ENCODE assay signal across 9 cellular contexts in the genomic region with DNA sequence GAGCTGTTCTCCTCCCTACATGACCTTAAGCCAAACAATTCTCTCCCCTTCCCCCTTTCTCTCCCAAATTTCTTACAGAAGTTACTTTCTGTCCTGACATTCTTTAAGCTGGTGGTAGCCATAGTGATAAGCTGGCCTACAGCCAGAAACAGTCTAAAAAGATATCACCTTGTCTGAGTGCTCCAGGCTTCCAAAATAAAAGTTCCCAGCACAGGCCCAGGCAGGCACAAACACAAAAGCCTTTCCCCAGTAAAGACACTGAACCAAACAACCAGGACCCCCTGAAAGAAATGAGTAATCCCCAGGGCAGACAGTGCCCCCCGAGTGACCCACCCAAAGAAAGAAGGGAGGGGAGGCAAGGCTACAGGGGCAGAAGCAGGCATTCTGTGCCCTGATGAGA. TPM values are rescaled to one million over a fixed set of nuclear protein-coding genes. Genes with fewer than 3 reads are reported as not detected.
DNase-seq lines count a peak whose midpoint lies in the region; ATAC-seq and TF ChIP-seq lines count a peak whose summit lies in the region.
"Had no signal": no experiment of that assay in that cellular context is flagged by ENCODE, and none has a peak within 500 bp of the region (broad histone marks: within the 10 kb centered on the region; RNA-seq: fewer than 3 reads in every experiment).

No MANE protein-coding gene starts in this region.

- TF ChIP-seq EP300 in SK-N-SH (IDR thresholded peaks at IDR 0.05; ENCODE audit: borderline replicate concordance in 1 of 2, low read depth in 1 of 2, low read length in 1 of 2): no peak

- no peak overlapping the region for H3K9ac ChIP-seq in SK-N-SH

- H3K36me3 ChIP-seq in HAP-1 (replicated peaks) (no peaks in the 10 kb centered on the region), SK-N-SH (replicated peaks in 1 of 2; ENCODE audit: control insufficient read depth in 1 of 2, insufficient read depth in 2 of 2, low read length in 1 of 2) (no peaks in the 10 kb centered on the region), cardiac muscle cell (no peaks in the 10 kb centered on the region)

- TF ChIP-seq CTCF in SK-N-SH (IDR thresholded peaks at IDR 0.05) (no peak), cardiac muscle cell (IDR thresholded peaks at IDR 0.05; ENCODE audit: low read depth, low read length) (no peak)

- in situ Hi-C loops in HAP-1 (cut with MboI; ENCODE audit: low sequenced_read_pairs): no loop called here

- 50% methylated on average over 1 of the region's 1 CpG for WGBS in SK-N-SH (ENCODE audit: low lambda C conversion rate)

- no peaks in the 10 kb centered on the region for H3K9me2 ChIP-seq in SK-N-SH

- H3K4me1 ChIP-seq in HAP-1 (peaks cover 41% of the 10 kb centered on the region), SK-N-SH (ENCODE audit: control insufficient read depth in 1 of 2, insufficient read depth in 2 of 2, low read depth in 1 of 2, low read length in 1 of 2) (peaks cover 31 to 57% of the 10 kb centered on the region in 2 experiments), cardiac muscle cell (ENCODE audit: low read depth) (peaks cover 61% of the 10 kb centered on the region)

- peak overlapping the region in 1 of 2 experiments; percentile 74; a peak in 2 of 4 replicates for H3K27ac ChIP-seq in SK-N-SH (ENCODE audit: low read depth in 2 of 2, low read length in 1 of 2)
- peak overlapping the region; percentile 96 for H3K27ac ChIP-seq in cardiac muscle cell

- no peak overlapping the region for H3K4me3 ChIP-seq in HAP-1
- H3K4me3 ChIP-seq in SK-N-SH (ENCODE audit: low read depth in 2 of 2, low read length in 1 of 2): no peak overlapping the region
- no peak overlapping the region for H3K4me3 ChIP-seq in cardiac muscle cell

- H3K9me3 ChIP-seq in HAP-1 (no peaks in the 10 kb centered on the region), SK-N-SH (no peaks in the 10 kb centered on the region), cardiac muscle cell (ENCODE audit: low read depth) (no peaks in the 10 kb centered on the region)

- H3K4me2 ChIP-seq in SK-N-SH: peak overlapping the region; percentile 16; the same call in 1 of the 2 replicates

- H4K20me1 ChIP-seq in SK-N-SH (ENCODE audit: insufficient read depth): no peaks in the 10 kb centered on the region

- DNase-seq in HAP-1 (ENCODE audit: low spot score in 2 of 2): peak; percentile 86 to 89
- DNase-seq in SK-N-SH: no peak
- DNase-seq in cardiac muscle cell (ENCODE audit: low read depth in 1 of 2, low spot score in 1 of 2): peak; percentile 85 to 87
- peak; percentile 39 for DNase-seq in renal cortical epithelial cell (ENCODE audit: low read depth)
- no peak for DNase-seq in C1 segment of cervical spinal cord (lab: John Stamatoyannopoulos, UW)
- DNase-seq in COLO668 (lab: John Stamatoyannopoulos, UW; ENCODE audit: unreplicated experiment): no peak
- DNase-seq in dedifferentiated amniotic fluid mesenchymal stem cell (ENCODE audit: extremely low spot score): no peak

- H3K27me3 ChIP-seq in HAP-1 (ENCODE audit: low read depth) (no peaks in the 10 kb centered on the region), SK-N-SH (ENCODE audit: insufficient read depth) (no peaks in the 10 kb centered on the region), cardiac muscle cell (no peaks in the 10 kb centered on the region)

- no peak for ATAC-seq in HG03354 (IDR thresholded peaks at IDR 0.05; ENCODE audit: poor library complexity, severe bottlenecking, unreplicated experiment)
- ATAC-seq: HCT116 had no signal

- CTCF ChIA-PET in SK-N-SH (lab: Yijun Ruan, JAX): interaction anchor here (1.0 to 2.1 kb wide), 2 partner anchors 16 to 600 kb away, joined by 3 to 9 read pairs; no protein-coding TSS in a partner anchor

- no peak for TF ChIP-seq RAD21 in SK-N-SH (IDR thresholded peaks at IDR 0.05; ENCODE audit: low read length)

- peaks cover 14% of the 10 kb centered on the region; the same call in 1 of the 2 replicates for H3K79me2 ChIP-seq in SK-N-SH (ENCODE audit: insufficient read depth)

- H2AFZ ChIP-seq in SK-N-SH (ENCODE audit: low read depth): no peak overlapping the region

- POLR2A ChIA-PET in SK-N-SH (lab: Yijun Ruan, JAX): no interaction called here

- H3F3A ChIP-seq in SK-N-SH (replicated peaks; ENCODE audit: insufficient read depth): no peaks in the 10 kb centered on the region

TF ChIP-seq in SK-N-SH, 30 proteins besides CTCF, POLR2A, EP300 and RAD21:
- TF ChIP-seq NFIC (IDR thresholded peaks at IDR 0.05; ENCODE audit: borderline replicate concordance) (peak; percentile 21; the same call in 1 of the 2 replicates), MEF2A (IDR thresholded peaks at IDR 0.05; ENCODE audit: borderline replicate concordance, low read depth) (no peak)

RNA-seq across cellular contexts. Expression of a gene that starts 19.2 kb away (rescaled TPM):
- polyA plus RNA-seq in SK-N-SH (2012; rRNA removed) (25.9 and 26.2 TPM in 2 replicates), cardiac muscle cell (40.5 and 56.5 TPM in 2 replicates)
- 20.9 and 22.4 TPM in 2 replicates for polyA plus RNA-seq in SK-N-SH (2012; cell fraction: cytosol; rRNA removed)
- 19.4 and 33.3 TPM in 2 replicates for polyA plus RNA-seq in SK-N-SH (2012; cell fraction: nucleus; rRNA removed)
- total RNA-seq in cardiac muscle cell (42.4 and 49.8 TPM in 2 replicates), renal cortical epithelial cell (59.7 and 160 TPM in 2 replicates)

Comparison
In these comparisons a context has a peak if more than half of its experiments do, and no peak if none do; other contexts are left out.
1. DNase-seq: peak in HAP-1 (2 of 2), cardiac muscle cell (2 of 2) and renal cortical epithelial cell (single experiment); none in SK-N-SH (single experiment), C1 segment of cervical spinal cord (0 of 14), COLO668 (single experiment) and dedifferentiated amniotic fluid mesenchymal stem cell (single experiment).